8 cellular contexts compared by ENCODE assay signal in genomic region chr9:124256517-124257069, GRCh38. TPM values are rescaled to one million over a fixed set of nuclear protein-coding genes. Genes with fewer than 3 reads are reported as not detected.
DNase-seq lines count a peak whose midpoint lies in the region; ATAC-seq and TF ChIP-seq lines count a peak whose summit lies in the region.

No MANE protein-coding gene starts in this region.

- H3K4me1 Mint-ChIP-seq in CD8-positive, alpha-beta T cell (ENCODE audit: low read depth) = peaks cover 19% of the 10 kb centered on the region
- peaks cover 31% of the 10 kb centered on the region for H3K4me1 Mint-ChIP-seq in mesothelial cell of epicardium

- peak; percentile 95 for TF ChIP-seq EP300 in Ishikawa (IDR thresholded peaks at IDR 0.05; ENCODE audit: borderline replicate concordance)

- no peaks in the 10 kb centered on the region for H3K9me3 ChIP-seq in CD8-positive, alpha-beta T cell (ENCODE audit: low read length)
- H3K9me3 ChIP-seq in adipocyte (ENCODE audit: control insufficient read depth, low read length) = no peaks in the 10 kb centered on the region

- H3K4me3 ChIP-seq in CD8-positive, alpha-beta T cell (ENCODE audit: low read depth, low read length) = no peak overlapping the region
- H3K4me3 ChIP-seq in adipocyte (ENCODE audit: low read length) = no peak overlapping the region

- no peaks in the 10 kb centered on the region for H3K36me3 Mint-ChIP-seq in CD8-positive, alpha-beta T cell
- no peaks in the 10 kb centered on the region for H3K36me3 Mint-ChIP-seq in mesothelial cell of epicardium

- H3K9ac ChIP-seq in adipocyte (ENCODE audit: low read length) = peak overlapping the region; percentile 100

- H3K27me3 ChIP-seq in CD8-positive, alpha-beta T cell (ENCODE audit: insufficient read depth, low read length) = peaks cover 4% of the 10 kb centered on the region
- no peaks in the 10 kb centered on the region for H3K27me3 ChIP-seq in adipocyte (replicated peaks; ENCODE audit: control insufficient read depth, insufficient read depth, low read length)

- TF ChIP-seq CTCF in CD8-positive, alpha-beta T cell (IDR thresholded peaks at IDR 0.05) = no peak
- no peak for TF ChIP-seq CTCF in mesothelial cell of epicardium (IDR thresholded peaks at IDR 0.05; ENCODE audit: unreplicated experiment)

- H3K4me3 Mint-ChIP-seq in CD8-positive, alpha-beta T cell = peak overlapping the region; percentile 87
- peak overlapping the region; percentile 83 for H3K4me3 Mint-ChIP-seq in mesothelial cell of epicardium

- H3K9me3 Mint-ChIP-seq in CD8-positive, alpha-beta T cell = no peaks in the 10 kb centered on the region
- H3K9me3 Mint-ChIP-seq in mesothelial cell of epicardium = no peaks in the 10 kb centered on the region

- peak; percentile 16; the same call in 1 of the 2 replicates for TF ChIP-seq RAD21 in Ishikawa (IDR thresholded peaks at IDR 0.05; ENCODE audit: low read depth)

- no peaks in the 10 kb centered on the region for H3K4me1 ChIP-seq in CD8-positive, alpha-beta T cell (ENCODE audit: insufficient read depth, low read length)
- peaks cover 42% of the 10 kb centered on the region for H3K4me1 ChIP-seq in adipocyte (ENCODE audit: control insufficient read depth, insufficient read depth, low read length)

- ATAC-seq in CD8-positive, alpha-beta T cell = no peak
- ATAC-seq in activated CD4-positive, CD25-positive, alpha-beta regulatory T cell treated with anti-CD3 and anti-CD28 coated beads, Interleukin-2, amount 50 U/mL, for 24 hours = no peak
- no peak for ATAC-seq in HG03025 (IDR thresholded peaks at IDR 0.05; ENCODE audit: low FRiP score, unreplicated experiment)
- no peak for ATAC-seq in HG03108 (IDR thresholded peaks at IDR 0.05; ENCODE audit: unreplicated experiment)

- DNase-seq in CD8-positive, alpha-beta T cell = no peak
- peak; percentile 87 for DNase-seq in adipocyte (ENCODE audit: low read depth)
- DNase-seq in mesothelial cell of epicardium (ENCODE audit: low spot score in 2 of 2, unreplicated experiment in 2 of 2) = no peak
- no peak for DNase-seq in HT-29 (ENCODE audit: low spot score)

- H3K36me3 ChIP-seq in CD8-positive, alpha-beta T cell (ENCODE audit: insufficient read depth, low read length) = no peaks in the 10 kb centered on the region
- no peaks in the 10 kb centered on the region for H3K36me3 ChIP-seq in adipocyte (ENCODE audit: control insufficient read depth, insufficient read depth, low read length, severe bottlenecking)

- CTCF ChIA-PET in CD8-positive, alpha-beta T cell (lab: Charles Lee) = interaction anchor here (1.0 to 1.8 kb wide), 2 partner anchors 9 to 130 kb away, joined by 4 to 5 read pairs; no protein-coding TSS in a partner anchor

- intact Hi-C loops in CD8-positive, alpha-beta T cell (cut with DNase I, micrococcal nuclease) = no loop called here

- POLR2A ChIA-PET in CD8-positive, alpha-beta T cell (lab: Charles Lee) = interaction anchor here (0.9 to 1.1 kb wide), 2 partner anchors 39 to 72 kb away, joined by 3 to 4 read pairs; no protein-coding TSS in a partner anchor

- H3K27ac ChIP-seq in CD8-positive, alpha-beta T cell (ENCODE audit: low read depth, low read length) = no peak overlapping the region

- H3K27ac Mint-ChIP-seq in CD8-positive, alpha-beta T cell = no peak overlapping the region
- H3K27ac Mint-ChIP-seq in mesothelial cell of epicardium = peak overlapping the region; percentile 69

- H3K27me3 Mint-ChIP-seq in CD8-positive, alpha-beta T cell (ENCODE audit: low read depth) = peaks cover 33% of the 10 kb centered on the region
- H3K27me3 Mint-ChIP-seq in mesothelial cell of epicardium (ENCODE audit: low read depth) = peaks cover 4% of the 10 kb centered on the region

TF ChIP-seq in Ishikawa, 13 proteins besides CTCF, POLR2A, EP300 and RAD21:
- TF ChIP-seq YY1 (IDR thresholded peaks at IDR 0.05; ENCODE audit: low read depth) (peak; percentile 48), EGR1 (IDR thresholded peaks at IDR 0.05) (no peak), NFIC (IDR thresholded peaks at IDR 0.05) (peak; percentile 86), CREB1 (IDR thresholded peaks at IDR 0.05; ENCODE audit: low read depth) (no peak), TAF1 (IDR thresholded peaks at IDR 0.05; ENCODE audit: low read depth) (peak; percentile 26; the same call in 1 of the 2 replicates), CEBPB (IDR thresholded peaks at IDR 0.05) (no peak; the same call in none of the 2 replicates), FOXM1 (IDR thresholded peaks at IDR 0.05; ENCODE audit: borderline replicate concordance, low read depth) (peak; percentile 75; the same call in 1 of the 2 replicates), TCF12 (IDR thresholded peaks at IDR 0.05; ENCODE audit: low read depth) (peak; percentile 95), TEAD4 (IDR thresholded peaks at IDR 0.05) (peak; percentile 90), USF1 (IDR thresholded peaks at IDR 0.05) (no peak; the same call in 1 of the 2 replicates), ZBTB7A (IDR thresholded peaks at IDR 0.05; ENCODE audit: low read depth) (peak; percentile 54; the same call in 1 of the 2 replicates)
- TF ChIP-seq, protein P1, sequence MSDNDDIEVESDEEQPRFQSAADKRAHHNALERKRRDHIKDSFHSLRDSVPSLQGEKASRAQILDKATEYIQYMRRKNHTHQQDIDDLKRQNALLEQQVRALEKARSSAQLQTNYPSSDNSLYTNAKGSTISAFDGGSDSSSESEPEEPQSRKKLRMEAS (IDR thresholded peaks at IDR 0.05) = peak; percentile 64
- TF ChIP-seq, protein P2, sequence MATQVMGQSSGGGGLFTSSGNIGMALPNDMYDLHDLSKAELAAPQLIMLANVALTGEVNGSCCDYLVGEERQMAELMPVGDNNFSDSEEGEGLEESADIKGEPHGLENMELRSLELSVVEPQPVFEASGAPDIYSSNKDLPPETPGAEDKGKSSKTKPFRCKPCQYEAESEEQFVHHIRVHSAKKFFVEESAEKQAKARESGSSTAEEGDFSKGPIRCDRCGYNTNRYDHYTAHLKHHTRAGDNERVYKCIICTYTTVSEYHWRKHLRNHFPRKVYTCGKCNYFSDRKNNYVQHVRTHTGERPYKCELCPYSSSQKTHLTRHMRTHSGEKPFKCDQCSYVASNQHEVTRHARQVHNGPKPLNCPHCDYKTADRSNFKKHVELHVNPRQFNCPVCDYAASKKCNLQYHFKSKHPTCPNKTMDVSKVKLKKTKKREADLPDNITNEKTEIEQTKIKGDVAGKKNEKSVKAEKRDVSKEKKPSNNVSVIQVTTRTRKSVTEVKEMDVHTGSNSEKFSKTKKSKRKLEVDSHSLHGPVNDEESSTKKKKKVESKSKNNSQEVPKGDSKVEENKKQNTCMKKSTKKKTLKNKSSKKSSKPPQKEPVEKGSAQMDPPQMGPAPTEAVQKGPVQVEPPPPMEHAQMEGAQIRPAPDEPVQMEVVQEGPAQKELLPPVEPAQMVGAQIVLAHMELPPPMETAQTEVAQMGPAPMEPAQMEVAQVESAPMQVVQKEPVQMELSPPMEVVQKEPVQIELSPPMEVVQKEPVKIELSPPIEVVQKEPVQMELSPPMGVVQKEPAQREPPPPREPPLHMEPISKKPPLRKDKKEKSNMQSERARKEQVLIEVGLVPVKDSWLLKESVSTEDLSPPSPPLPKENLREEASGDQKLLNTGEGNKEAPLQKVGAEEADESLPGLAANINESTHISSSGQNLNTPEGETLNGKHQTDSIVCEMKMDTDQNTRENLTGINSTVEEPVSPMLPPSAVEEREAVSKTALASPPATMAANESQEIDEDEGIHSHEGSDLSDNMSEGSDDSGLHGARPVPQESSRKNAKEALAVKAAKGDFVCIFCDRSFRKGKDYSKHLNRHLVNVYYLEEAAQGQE (IDR thresholded peaks at IDR 0.05; ENCODE audit: low read depth) = no peak

RNA-seq across cellular contexts. Expression of gene NEK6, which starts 1.2 kb away (rescaled TPM):
- 1 to 10 TPM; 2.0 to 2.5 TPM for total RNA-seq in CD8-positive, alpha-beta T cell
- 40.5 to 45.5 TPM (median 42.9 TPM) in 3 replicates for total RNA-seq in mesothelial cell of epicardium
- total RNA-seq in HT-29 (2014; rRNA removed; shearing (Covaris generic)) = 17.0 and 22.1 TPM in 2 replicates
